19 cellular contexts compared by ENCODE assay signal in the genomic region with DNA sequence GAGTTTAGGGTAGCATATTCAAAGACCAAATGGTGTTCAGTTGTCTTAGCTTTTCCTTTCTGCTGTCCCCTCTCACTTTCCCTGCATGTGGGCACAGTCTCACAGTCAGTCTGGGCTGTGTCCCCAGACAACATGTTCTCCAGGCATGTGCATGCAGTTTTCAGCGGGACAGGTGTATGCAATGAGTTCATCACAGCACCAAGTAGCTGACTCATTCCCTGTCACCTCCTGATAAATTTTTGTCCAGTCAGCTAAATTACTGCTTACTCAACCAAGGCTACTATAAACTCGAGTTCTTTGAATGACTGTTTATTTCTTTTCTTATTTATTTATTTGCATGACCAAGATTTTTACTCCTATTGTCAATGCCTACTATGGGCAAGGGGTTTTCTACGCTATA.
DNase-seq lines count a peak whose midpoint lies in the region; ATAC-seq, FAIRE-seq and TF ChIP-seq lines count a peak whose summit lies in the region.
"Had no signal": no experiment of that assay in that cellular context is flagged by ENCODE, and none has a peak within 500 bp of the region (broad histone marks: within the 10 kb centered on the region; RNA-seq: fewer than 3 reads in every experiment).

No MANE protein-coding gene starts in this region.

- H3K79me2 ChIP-seq in K562 (ENCODE audit: control insufficient read depth, insufficient read depth, low read length) (no peaks in the 10 kb centered on the region), hepatocyte (no peaks in the 10 kb centered on the region)

- BruUV-seq in K562 (replicated peaks; lab: Mats Ljungman, UMichigan) = no TSS peak
- no TSS peak for BruUV-seq in A673 (replicated peaks; lab: Mats Ljungman, UMichigan)

- H3K9ac ChIP-seq in K562 (ENCODE audit: insufficient read depth in 1 of 2, low read depth in 2 of 2, low read length in 2 of 2) = no peak overlapping the region

- no peak for TF ChIP-seq CTCF in K562 (IDR thresholded peaks at IDR 0.05 in 2 of 3, conservative IDR thresholded peaks at IDR 0.05 in 1 of 3; ENCODE audit: insufficient read depth in 2 of 3, low read depth in 1 of 3, low read length in 3 of 3)
- no peak for TF ChIP-seq CTCF in hepatocyte (IDR thresholded peaks at IDR 0.05; ENCODE audit: poor library complexity)
- TF ChIP-seq CTCF in A673 (conservative IDR thresholded peaks at IDR 0.05; ENCODE audit: low read depth, low read length) = no peak

- no peak overlapping the region for H3K4me2 ChIP-seq in K562 (ENCODE audit: insufficient read depth, low read length)
- no peak overlapping the region for H3K4me2 ChIP-seq in hepatocyte

- H3K27me3 ChIP-seq in K562 (ENCODE audit: control insufficient read depth in 2 of 2, insufficient read depth in 2 of 2, low read length in 2 of 2) = no peaks in the 10 kb centered on the region
- no peaks in the 10 kb centered on the region for H3K27me3 ChIP-seq in hepatocyte
- no peaks in the 10 kb centered on the region for H3K27me3 ChIP-seq in small intestine (ENCODE audit: control insufficient read depth in 2 of 2, insufficient read depth in 2 of 2, low read length in 2 of 2)
- H3K27me3 ChIP-seq in A673 (replicated peaks; ENCODE audit: insufficient read depth, low read depth, low read length, poor library complexity) = no peaks in the 10 kb centered on the region
- H3K27me3 ChIP-seq: MG63 had no signal

- H3K36me3 ChIP-seq in K562 (ENCODE audit: control insufficient read depth, insufficient read depth, low read length) (no peaks in the 10 kb centered on the region), hepatocyte (replicated peaks; ENCODE audit: insufficient read depth, low read depth) (no peaks in the 10 kb centered on the region), small intestine (ENCODE audit: control insufficient read depth in 2 of 2, insufficient read depth in 2 of 2, low read length in 2 of 2) (no peaks in the 10 kb centered on the region), A673 (ENCODE audit: insufficient read depth, low read length, poor library complexity, severe bottlenecking) (no peaks in the 10 kb centered on the region)
- H3K36me3 ChIP-seq: HAP-1, MG63 had no signal

- H3K9me3 ChIP-seq in K562 (replicated peaks; ENCODE audit: control insufficient read depth, insufficient read depth, low read depth, low read length) = no peaks in the 10 kb centered on the region
- H3K9me3 ChIP-seq in hepatocyte (ENCODE audit: low read depth) = no peaks in the 10 kb centered on the region
- no peaks in the 10 kb centered on the region for H3K9me3 ChIP-seq in small intestine (ENCODE audit: control insufficient read depth, low read depth)
- H3K9me3 ChIP-seq in A673 (ENCODE audit: low read depth, low read length, poor library complexity, severe bottlenecking) = no peaks in the 10 kb centered on the region
- H3K9me3 ChIP-seq: MG63 had no signal

- TF ChIP-seq EP300 in K562 (IDR thresholded peaks at IDR 0.05; ENCODE audit: low read length) = no peak

- DNase-seq in HPDE6-E6E7 (ENCODE audit: extremely low spot score) = peak; percentile 25
- no peak for DNase-seq in K562 (ENCODE audit: extremely low read depth in 1 of 4, low spot score in 3 of 4)
- DNase-seq in hepatocyte (ENCODE audit: low spot score) = peak; percentile 25
- DNase-seq in small intestine = peak; percentile 55
- no peak for DNase-seq in NCI-H187 (lab: John Stamatoyannopoulos, UW)
- no peak for DNase-seq in A673 (ENCODE audit: low spot score)
- DNase-seq: DMS 273 treated with DMSO at 0.1 percent for 48 hours; GDM1; Karpas-422; MG63; NCI-H1092; NCI-H146; NCI-H2081 treated with DMSO at 0.1 percent for 48 hours; NCI-H748 treated with DMSO at 0.1 percent for 48 hours; NK-92 treated with Interleukin-12 subunit alpha and Interleukin-12 subunit beta, amount 100 ng/mL, for 24 hours; T-helper 1 cell had no signal

- H4K20me1 ChIP-seq in K562 (replicated peaks; ENCODE audit: control insufficient read depth, insufficient read depth, low read length) = no peaks in the 10 kb centered on the region
- no peaks in the 10 kb centered on the region for H4K20me1 ChIP-seq in hepatocyte (ENCODE audit: insufficient read depth, poor library complexity, severe bottlenecking)

- no peak for TF ChIP-seq RAD21 in K562 (CRISPR knock-in tag; conservative IDR thresholded peaks at IDR 0.05 in 1 of 2, IDR thresholded peaks at IDR 0.05 in 1 of 2)

- POLR2A ChIA-PET in K562 (lab: Yijun Ruan, JAX) = no interaction called here
- POLR2A ChIA-PET in A673 (lab: Charles Lee; ENCODE audit: low non-redundant PET) = no interaction called here

- CTCF ChIA-PET in K562 (lab: Yijun Ruan, JAX; ENCODE audit: low intra/inter-chr PET ratio) (no interaction called here), A673 (lab: Charles Lee) (no interaction called here)

- in situ Hi-C loops in K562 (cut with MboI) = no loop called here

- no peaks in the 10 kb centered on the region for H3K4me1 ChIP-seq in K562 (replicated peaks in 1 of 2; ENCODE audit: control insufficient read depth in 2 of 2, insufficient read depth in 2 of 2, low read length in 2 of 2)
- no peaks in the 10 kb centered on the region for H3K4me1 ChIP-seq in hepatocyte (ENCODE audit: insufficient read depth)
- H3K4me1 ChIP-seq in small intestine (ENCODE audit: control insufficient read depth in 2 of 2, insufficient read depth in 1 of 2, low read depth in 1 of 2, low read length in 1 of 2) = no peaks in the 10 kb centered on the region
- H3K4me1 ChIP-seq in A673 (ENCODE audit: insufficient read depth, low read length, poor library complexity, severe bottlenecking) = peaks cover 14% of the 10 kb centered on the region
- H3K4me1 ChIP-seq: HAP-1 had no signal

- no peak overlapping the region for H3K4me3 ChIP-seq in K562
- no peak overlapping the region for H3K4me3 ChIP-seq in hepatocyte
- H3K4me3 ChIP-seq in small intestine (ENCODE audit: low read depth in 1 of 2, low read length in 2 of 2) = no peak overlapping the region
- H3K4me3 ChIP-seq in A673 (ENCODE audit: low read depth, low read length, poor library complexity, severe bottlenecking) = no peak overlapping the region
- H3K4me3 ChIP-seq: HAP-1, MG63 had no signal

- no peak for FAIRE-seq in K562 (lab: Jason Lieb, UNC)
- FAIRE-seq in small intestine (lab: Jason Lieb, UNC) = no peak

- H3K27ac ChIP-seq in K562 (ENCODE audit: extremely low read depth, low read depth, low read length) = no peak overlapping the region
- H3K27ac ChIP-seq in hepatocyte = no peak overlapping the region
- no peak overlapping the region for H3K27ac ChIP-seq in small intestine (ENCODE audit: low read depth in 1 of 2, low read length in 1 of 2)
- no peak overlapping the region for H3K27ac ChIP-seq in A673 (ENCODE audit: low read depth, low read length, poor library complexity, severe bottlenecking)

- intact Hi-C loops in K562 (cut with micrococcal nuclease) (no loop called here), A673 (cut with micrococcal nuclease; ENCODE audit: unreplicated experiment) (no loop called here)

- ATAC-seq in K562 = no peak
- no peak for ATAC-seq in HG02852 (IDR thresholded peaks at IDR 0.05; ENCODE audit: unreplicated experiment)
- no peak for ATAC-seq in HG03159 (IDR thresholded peaks at IDR 0.05; ENCODE audit: unreplicated experiment)

- H3K9me2 ChIP-seq in hepatocyte (replicated peaks; ENCODE audit: insufficient read depth) = no peaks in the 10 kb centered on the region

- 0% methylated on average over 3 of the region's 3 CpGs for WGBS in K562 (ENCODE audit: insufficient coverage, low coverage, missing lambda C conversion rate)
- 70% methylated on average over 3 of the region's 3 CpGs for WGBS in hepatocyte (ENCODE audit: low lambda C conversion rate, missing lambda C conversion rate)
- 36 to 67% (median 56%) methylated on average over 3 of the region's 3 CpGs for WGBS in small intestine, 3 donors

- H3K9me1 ChIP-seq in K562 (ENCODE audit: control insufficient read depth, insufficient read depth, low read length) = no peaks in the 10 kb centered on the region

- H2AFZ ChIP-seq in K562 (ENCODE audit: low read depth, low read length) (no peak overlapping the region), hepatocyte (no peak overlapping the region)

- no peak for TF ChIP-seq POLR2A in K562 (conservative IDR thresholded peaks at IDR 0.05)

TF ChIP-seq in K562, 482 proteins besides CTCF, POLR2A, EP300 and RAD21:
- TF ChIP-seq C11orf30 (IDR thresholded peaks at IDR 0.05; ENCODE audit: low read depth) (peak; percentile 49), MAFK (IDR thresholded peaks at IDR 0.05; ENCODE audit: low read length) (peak; percentile 81), ZNF316 (IDR thresholded peaks at IDR 0.05) (peak; percentile 71), NEUROD1 (IDR thresholded peaks at IDR 0.05; ENCODE audit: borderline replicate concordance, low read depth, low read length, partially characterized antibody) (no peak), CBX1 (IDR thresholded peaks at IDR 0.05; ENCODE audit: low read depth) (no peak), MAFG (tag; conservative IDR thresholded peaks at IDR 0.05) (peak; percentile 52; the same call in 1 of the 2 replicates), MAFF (IDR thresholded peaks at IDR 0.05; ENCODE audit: low read length) (peak; percentile 84)
- TF ChIP-seq, protein P1, sequence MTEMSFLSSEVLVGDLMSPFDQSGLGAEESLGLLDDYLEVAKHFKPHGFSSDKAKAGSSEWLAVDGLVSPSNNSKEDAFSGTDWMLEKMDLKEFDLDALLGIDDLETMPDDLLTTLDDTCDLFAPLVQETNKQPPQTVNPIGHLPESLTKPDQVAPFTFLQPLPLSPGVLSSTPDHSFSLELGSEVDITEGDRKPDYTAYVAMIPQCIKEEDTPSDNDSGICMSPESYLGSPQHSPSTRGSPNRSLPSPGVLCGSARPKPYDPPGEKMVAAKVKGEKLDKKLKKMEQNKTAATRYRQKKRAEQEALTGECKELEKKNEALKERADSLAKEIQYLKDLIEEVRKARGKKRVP (CRISPR knock-in tag; IDR thresholded peaks at IDR 0.05) = no peak

Comparison
In these comparisons a context has a peak if more than half of its experiments do, and no peak if none do; other contexts are left out.
1. DNase-seq: peak in HPDE6-E6E7 (single experiment), hepatocyte (single experiment) and small intestine (single experiment); none in K562 (0 of 4), NCI-H187 (0 of 2) and A673 (single experiment).